Comparison of ENCODE assay signal across 30 cellular contexts in genomic region chr1:208258277-208258676, GRCh38.
"Had no signal": no experiment of that assay in that cellular context is flagged by ENCODE, and none has a peak within 500 bp of the region (broad histone marks: within the 10 kb centered on the region; RNA-seq: fewer than 3 reads in every experiment).

No MANE protein-coding gene starts in this region.

- H3K27ac Mint-ChIP-seq: activated CD4-positive, alpha-beta memory T cell treated with anti-CD3 and anti-CD28 coated beads, Interleukin-2, amount 10 ng/mL, durations not matched to agents 7 days and 5 days; activated CD4-positive, alpha-beta T cell treated with anti-CD3 and anti-CD28 coated beads, Interleukin-2, amount 10 ng/mL, durations not matched to agents 7 days and 5 days; activated naive CD8-positive, alpha-beta T cell; activated T-cell treated with anti-CD3 and anti-CD28 coated beads, Interleukin-2, amount 50 U/mL, for 24 hours; activated T-cell treated with anti-CD3 and anti-CD28 coated beads, Interleukin-2, amount 50 U/mL, for 72 hours; dendritic cell treated with granulocyte-macrophage colony-stimulating factor and Interleukin-4, amounts not matched to agents 40 ng/mL and 50 ng/mL, for 4 days had no signal

- H3K4me1 Mint-ChIP-seq: activated CD4-positive, alpha-beta memory T cell treated with anti-CD3 and anti-CD28 coated beads, Interleukin-2, amount 10 ng/mL, durations not matched to agents 7 days and 5 days; activated CD4-positive, alpha-beta T cell treated with anti-CD3 and anti-CD28 coated beads, Interleukin-2, amount 10 ng/mL, durations not matched to agents 7 days and 5 days; central memory CD8-positive, alpha-beta T cell had no signal

- H3K4me1 ChIP-seq: foreskin keratinocyte, gastrocnemius medialis had no signal

- H3K9me3 Mint-ChIP-seq: activated CD4-positive, alpha-beta memory T cell treated with anti-CD3 and anti-CD28 coated beads, Interleukin-2, amount 10 ng/mL, durations not matched to agents 7 days and 5 days; activated CD4-positive, alpha-beta T cell treated with anti-CD3 and anti-CD28 coated beads, Interleukin-2, amount 10 ng/mL, durations not matched to agents 7 days and 5 days; activated T-cell treated with anti-CD3 and anti-CD28 coated beads, Interleukin-2, amount 50 U/mL, for 24 hours; activated T-cell treated with anti-CD3 and anti-CD28 coated beads, Interleukin-2, amount 50 U/mL, for 72 hours; central memory CD8-positive, alpha-beta T cell; dendritic cell treated with granulocyte-macrophage colony-stimulating factor and Interleukin-4, amounts not matched to agents 40 ng/mL and 50 ng/mL, for 4 days had no signal

- ATAC-seq: activated T-cell treated with anti-CD3 and anti-CD28 coated beads, Interleukin-2, amount 50 U/mL, for 72 hours; foreskin keratinocyte; gastrocnemius medialis; heart left ventricle had no signal

- H3K27me3 ChIP-seq: esophagus muscularis mucosa, gastrocnemius medialis, heart left ventricle had no signal

- H3K4me3 Mint-ChIP-seq: activated CD4-positive, alpha-beta memory T cell treated with anti-CD3 and anti-CD28 coated beads, Interleukin-2, amount 10 ng/mL, durations not matched to agents 7 days and 5 days; activated CD4-positive, alpha-beta T cell treated with anti-CD3 and anti-CD28 coated beads, Interleukin-2, amount 10 ng/mL, durations not matched to agents 7 days and 5 days; activated naive CD8-positive, alpha-beta T cell; activated T-cell treated with anti-CD3 and anti-CD28 coated beads, Interleukin-2, amount 50 U/mL, for 24 hours; activated T-cell treated with anti-CD3 and anti-CD28 coated beads, Interleukin-2, amount 50 U/mL, for 72 hours; central memory CD8-positive, alpha-beta T cell; dendritic cell treated with granulocyte-macrophage colony-stimulating factor and Interleukin-4, amounts not matched to agents 40 ng/mL and 50 ng/mL, for 4 days had no signal

- H3K27ac ChIP-seq: brain microvascular endothelial cell, coronary artery, dorsolateral prefrontal cortex, esophagus muscularis mucosa, foreskin keratinocyte, gastrocnemius medialis, heart left ventricle had no signal

- H3K36me3 Mint-ChIP-seq: activated naive CD8-positive, alpha-beta T cell had no signal

- H3K4me3 ChIP-seq: coronary artery, dorsolateral prefrontal cortex, esophagus muscularis mucosa, gastrocnemius medialis, heart left ventricle had no signal

- H3K36me3 ChIP-seq: brain microvascular endothelial cell, esophagus muscularis mucosa, gastrocnemius medialis, heart left ventricle had no signal

- DNase-seq: activated CD4-positive, alpha-beta memory T cell treated with anti-CD3 and anti-CD28 coated beads, Interleukin-2, amount 10 ng/mL, durations not matched to agents 7 days and 5 days; activated CD4-positive, alpha-beta T cell treated with anti-CD3 and anti-CD28 coated beads for 4 hours; activated CD4-positive, alpha-beta T cell treated with anti-CD3 and anti-CD28 coated beads, Interleukin-2, amount 10 ng/mL, durations not matched to agents 7 days and 5 days; activated CD4-positive, alpha-beta T cell treated with anti-CD3 and anti-CD28 coated beads, Interleukin-2, amount 50 U/mL, for 4 hours; activated CD4-positive, CD25-positive, alpha-beta regulatory T cell; activated CD4-positive, CD25-positive, alpha-beta regulatory T cell treated with anti-CD3 and anti-CD28 coated beads, Interleukin-2, amount 50 U/mL, for 72 hours; activated CD8-positive, alpha-beta memory T cell treated with anti-CD3 and anti-CD28 coated beads, Interleukin-2, amount 50 U/mL, for 48 hours; activated effector memory CD4-positive, alpha-beta T cell treated with Interleukin-2 at 50 U/mL for 16 hours; activated gamma-delta T cell treated with Interleukin-2 at 50 U/mL for 16 hours; activated naive CD4-positive, alpha-beta T cell treated with anti-CD3 and anti-CD28 coated beads, Interleukin-2, amount 50 U/mL, for 16 hours; activated naive CD4-positive, alpha-beta T cell treated with Interleukin-2 at 50 U/mL for 16 hours; activated T-cell treated with anti-CD3 and anti-CD28 coated beads for 4 hours; activated T-cell treated with anti-CD3 and anti-CD28 coated beads, Interleukin-2, amount 50 U/mL, for 24 hours; activated T-cell treated with anti-CD3 and anti-CD28 coated beads, Interleukin-2, amount 50 U/mL, for 72 hours; amniotic stem cell; anterior cingulate cortex; brain microvascular endothelial cell; dorsolateral prefrontal cortex; effector memory CD4-positive, alpha-beta T cell; erythroblast; foreskin keratinocyte; gastrocnemius medialis; glutamatergic neuron; heart left ventricle; T-helper 2 cell had no signal

- H3K9me3 ChIP-seq: gastrocnemius medialis had no signal
